Comparison of ENCODE assay signal across 1 cellular context in the genomic region with DNA sequence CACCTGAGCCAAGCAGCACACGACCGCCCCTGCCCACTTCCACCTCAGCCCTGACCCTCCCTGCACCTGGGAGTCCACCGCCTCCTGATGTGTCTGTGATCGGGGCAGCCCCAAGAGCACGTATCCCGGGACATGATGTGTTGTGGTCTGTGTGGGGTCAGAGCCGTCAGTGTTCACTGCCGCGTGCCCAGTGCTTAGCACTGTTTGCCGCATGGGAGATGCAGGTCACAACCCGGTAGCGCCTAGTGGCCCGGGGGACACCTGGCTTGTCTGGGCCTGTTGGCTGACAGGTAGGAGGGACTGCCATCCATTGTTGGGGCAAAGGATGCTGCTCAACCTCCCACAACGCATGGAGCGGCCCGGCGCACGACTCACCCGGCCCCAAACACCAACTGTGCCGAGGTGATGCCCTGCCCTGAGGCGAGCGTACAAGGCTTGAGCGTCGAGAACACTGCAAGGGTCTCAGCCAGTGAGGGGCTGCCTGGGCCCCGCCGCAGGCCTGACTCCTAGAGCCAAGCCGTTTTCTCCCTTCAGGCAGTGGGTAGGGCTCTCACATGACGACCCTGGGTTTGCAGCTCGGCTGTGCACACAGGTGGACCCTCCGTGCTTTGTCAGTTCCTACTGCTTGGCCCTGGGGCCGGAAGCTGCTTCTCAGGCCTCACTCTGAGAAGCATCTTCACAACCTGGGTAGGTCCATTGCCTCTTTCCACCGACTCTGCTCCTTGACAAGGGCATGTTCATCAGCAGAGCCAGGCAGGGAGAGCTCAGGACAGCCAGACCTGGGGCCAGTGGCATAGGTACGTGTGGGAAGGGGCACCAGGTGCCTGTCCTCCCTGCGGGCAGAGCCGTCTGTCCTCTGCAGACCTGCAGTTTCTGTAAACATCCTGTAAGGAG.
TF ChIP-seq lines count a peak whose summit lies in the region.

No MANE protein-coding gene starts in this region.

TF ChIP-seq in HepG2, 621 proteins besides CTCF, POLR2A, EP300 and RAD21 (continued from another document and continues in another):
- TF ChIP-seq, protein P1, sequence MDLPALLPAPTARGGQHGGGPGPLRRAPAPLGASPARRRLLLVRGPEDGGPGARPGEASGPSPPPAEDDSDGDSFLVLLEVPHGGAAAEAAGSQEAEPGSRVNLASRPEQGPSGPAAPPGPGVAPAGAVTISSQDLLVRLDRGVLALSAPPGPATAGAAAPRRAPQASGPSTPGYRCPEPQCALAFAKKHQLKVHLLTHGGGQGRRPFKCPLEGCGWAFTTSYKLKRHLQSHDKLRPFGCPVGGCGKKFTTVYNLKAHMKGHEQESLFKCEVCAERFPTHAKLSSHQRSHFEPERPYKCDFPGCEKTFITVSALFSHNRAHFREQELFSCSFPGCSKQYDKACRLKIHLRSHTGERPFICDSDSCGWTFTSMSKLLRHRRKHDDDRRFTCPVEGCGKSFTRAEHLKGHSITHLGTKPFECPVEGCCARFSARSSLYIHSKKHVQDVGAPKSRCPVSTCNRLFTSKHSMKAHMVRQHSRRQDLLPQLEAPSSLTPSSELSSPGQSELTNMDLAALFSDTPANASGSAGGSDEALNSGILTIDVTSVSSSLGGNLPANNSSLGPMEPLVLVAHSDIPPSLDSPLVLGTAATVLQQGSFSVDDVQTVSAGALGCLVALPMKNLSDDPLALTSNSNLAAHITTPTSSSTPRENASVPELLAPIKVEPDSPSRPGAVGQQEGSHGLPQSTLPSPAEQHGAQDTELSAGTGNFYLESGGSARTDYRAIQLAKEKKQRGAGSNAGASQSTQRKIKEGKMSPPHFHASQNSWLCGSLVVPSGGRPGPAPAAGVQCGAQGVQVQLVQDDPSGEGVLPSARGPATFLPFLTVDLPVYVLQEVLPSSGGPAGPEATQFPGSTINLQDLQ (CRISPR knock-in tag; IDR thresholded peaks at IDR 0.05) = no peak
- TF ChIP-seq ZKSCAN1 (IDR thresholded peaks at IDR 0.05; ENCODE audit: low read length) = no peak
- no peak for TF ChIP-seq GTF3A (CRISPR knock-in tag; conservative IDR thresholded peaks at IDR 0.05)
- TF ChIP-seq, protein P2, sequence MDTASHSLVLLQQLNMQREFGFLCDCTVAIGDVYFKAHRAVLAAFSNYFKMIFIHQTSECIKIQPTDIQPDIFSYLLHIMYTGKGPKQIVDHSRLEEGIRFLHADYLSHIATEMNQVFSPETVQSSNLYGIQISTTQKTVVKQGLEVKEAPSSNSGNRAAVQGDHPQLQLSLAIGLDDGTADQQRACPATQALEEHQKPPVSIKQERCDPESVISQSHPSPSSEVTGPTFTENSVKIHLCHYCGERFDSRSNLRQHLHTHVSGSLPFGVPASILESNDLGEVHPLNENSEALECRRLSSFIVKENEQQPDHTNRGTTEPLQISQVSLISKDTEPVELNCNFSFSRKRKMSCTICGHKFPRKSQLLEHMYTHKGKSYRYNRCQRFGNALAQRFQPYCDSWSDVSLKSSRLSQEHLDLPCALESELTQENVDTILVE (CRISPR knock-in tag; IDR thresholded peaks at IDR 0.05) = no peak
- no peak for TF ChIP-seq PAWR (CRISPR knock-in tag; IDR thresholded peaks at IDR 0.05; ENCODE audit: borderline replicate concordance)
- no peak for TF ChIP-seq EZH2 (conservative IDR thresholded peaks at IDR 0.05; ENCODE audit: low read depth, low read length)
- TF ChIP-seq, protein P3, sequence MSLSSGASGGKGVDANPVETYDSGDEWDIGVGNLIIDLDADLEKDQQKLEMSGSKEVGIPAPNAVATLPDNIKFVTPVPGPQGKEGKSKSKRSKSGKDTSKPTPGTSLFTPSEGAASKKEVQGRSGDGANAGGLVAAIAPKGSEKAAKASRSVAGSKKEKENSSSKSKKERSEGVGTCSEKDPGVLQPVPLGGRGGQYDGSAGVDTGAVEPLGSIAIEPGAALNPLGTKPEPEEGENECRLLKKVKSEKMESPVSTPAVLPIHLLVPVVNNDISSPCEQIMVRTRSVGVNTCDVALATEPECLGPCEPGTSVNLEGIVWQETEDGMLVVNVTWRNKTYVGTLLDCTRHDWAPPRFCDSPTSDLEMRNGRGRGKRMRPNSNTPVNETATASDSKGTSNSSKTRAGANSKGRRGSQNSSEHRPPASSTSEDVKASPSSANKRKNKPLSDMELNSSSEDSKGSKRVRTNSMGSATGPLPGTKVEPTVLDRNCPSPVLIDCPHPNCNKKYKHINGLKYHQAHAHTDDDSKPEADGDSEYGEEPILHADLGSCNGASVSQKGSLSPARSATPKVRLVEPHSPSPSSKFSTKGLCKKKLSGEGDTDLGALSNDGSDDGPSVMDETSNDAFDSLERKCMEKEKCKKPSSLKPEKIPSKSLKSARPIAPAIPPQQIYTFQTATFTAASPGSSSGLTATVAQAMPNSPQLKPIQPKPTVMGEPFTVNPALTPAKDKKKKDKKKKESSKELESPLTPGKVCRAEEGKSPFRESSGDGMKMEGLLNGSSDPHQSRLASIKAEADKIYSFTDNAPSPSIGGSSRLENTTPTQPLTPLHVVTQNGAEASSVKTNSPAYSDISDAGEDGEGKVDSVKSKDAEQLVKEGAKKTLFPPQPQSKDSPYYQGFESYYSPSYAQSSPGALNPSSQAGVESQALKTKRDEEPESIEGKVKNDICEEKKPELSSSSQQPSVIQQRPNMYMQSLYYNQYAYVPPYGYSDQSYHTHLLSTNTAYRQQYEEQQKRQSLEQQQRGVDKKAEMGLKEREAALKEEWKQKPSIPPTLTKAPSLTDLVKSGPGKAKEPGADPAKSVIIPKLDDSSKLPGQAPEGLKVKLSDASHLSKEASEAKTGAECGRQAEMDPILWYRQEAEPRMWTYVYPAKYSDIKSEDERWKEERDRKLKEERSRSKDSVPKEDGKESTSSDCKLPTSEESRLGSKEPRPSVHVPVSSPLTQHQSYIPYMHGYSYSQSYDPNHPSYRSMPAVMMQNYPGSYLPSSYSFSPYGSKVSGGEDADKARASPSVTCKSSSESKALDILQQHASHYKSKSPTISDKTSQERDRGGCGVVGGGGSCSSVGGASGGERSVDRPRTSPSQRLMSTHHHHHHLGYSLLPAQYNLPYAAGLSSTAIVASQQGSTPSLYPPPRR (CRISPR knock-in tag; IDR thresholded peaks at IDR 0.05; ENCODE audit: borderline replicate concordance) = no peak
- TF ChIP-seq, protein P4, sequence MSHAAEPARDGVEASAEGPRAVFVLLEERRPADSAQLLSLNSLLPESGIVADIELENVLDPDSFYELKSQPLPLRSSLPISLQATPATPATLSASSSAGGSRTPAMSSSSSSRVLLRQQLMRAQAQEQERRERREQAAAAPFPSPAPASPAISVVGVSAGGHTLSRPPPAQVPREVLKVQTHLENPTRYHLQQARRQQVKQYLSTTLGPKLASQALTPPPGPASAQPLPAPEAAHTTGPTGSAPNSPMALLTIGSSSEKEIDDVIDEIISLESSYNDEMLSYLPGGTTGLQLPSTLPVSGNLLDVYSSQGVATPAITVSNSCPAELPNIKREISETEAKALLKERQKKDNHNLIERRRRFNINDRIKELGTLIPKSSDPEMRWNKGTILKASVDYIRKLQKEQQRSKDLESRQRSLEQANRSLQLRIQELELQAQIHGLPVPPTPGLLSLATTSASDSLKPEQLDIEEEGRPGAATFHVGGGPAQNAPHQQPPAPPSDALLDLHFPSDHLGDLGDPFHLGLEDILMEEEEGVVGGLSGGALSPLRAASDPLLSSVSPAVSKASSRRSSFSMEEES (CRISPR knock-in tag; IDR thresholded peaks at IDR 0.05) = no peak
- TF ChIP-seq TGIF2 (CRISPR knock-in tag; IDR thresholded peaks at IDR 0.05) = no peak
- TF ChIP-seq KLF6 (CRISPR knock-in tag; IDR thresholded peaks at IDR 0.05) = no peak
- no peak for TF ChIP-seq KAT2B (IDR thresholded peaks at IDR 0.05; ENCODE audit: borderline replicate concordance, low read depth, low read length)
- no peak for TF ChIP-seq TMF1 (CRISPR knock-in tag; IDR thresholded peaks at IDR 0.05; ENCODE audit: low read depth)
- peak; percentile 33; the same call in 1 of the 2 replicates for TF ChIP-seq ZNF326 (CRISPR knock-in tag; IDR thresholded peaks at IDR 0.05; ENCODE audit: borderline replicate concordance)
- TF ChIP-seq ZNF749 (CRISPR knock-in tag; IDR thresholded peaks at IDR 0.05; ENCODE audit: borderline replicate concordance) = no peak
- TF ChIP-seq, protein P5, sequence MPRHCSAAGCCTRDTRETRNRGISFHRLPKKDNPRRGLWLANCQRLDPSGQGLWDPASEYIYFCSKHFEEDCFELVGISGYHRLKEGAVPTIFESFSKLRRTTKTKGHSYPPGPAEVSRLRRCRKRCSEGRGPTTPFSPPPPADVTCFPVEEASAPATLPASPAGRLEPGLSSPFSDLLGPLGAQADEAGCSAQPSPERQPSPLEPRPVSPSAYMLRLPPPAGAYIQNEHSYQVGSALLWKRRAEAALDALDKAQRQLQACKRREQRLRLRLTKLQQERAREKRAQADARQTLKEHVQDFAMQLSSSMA (CRISPR knock-in tag; IDR thresholded peaks at IDR 0.05) = no peak
- 0 out of 2 replicates have a peak, but pooled peaks have one; percentile 7 for TF ChIP-seq ZNF350 (CRISPR knock-in tag; IDR thresholded peaks at IDR 0.05; ENCODE audit: borderline replicate concordance, low read depth)
- TF ChIP-seq ZNF501 (CRISPR knock-in tag; IDR thresholded peaks at IDR 0.05) = no peak
- no peak for TF ChIP-seq MTF1 (CRISPR knock-in tag; IDR thresholded peaks at IDR 0.05)
- TF ChIP-seq, protein P6, sequence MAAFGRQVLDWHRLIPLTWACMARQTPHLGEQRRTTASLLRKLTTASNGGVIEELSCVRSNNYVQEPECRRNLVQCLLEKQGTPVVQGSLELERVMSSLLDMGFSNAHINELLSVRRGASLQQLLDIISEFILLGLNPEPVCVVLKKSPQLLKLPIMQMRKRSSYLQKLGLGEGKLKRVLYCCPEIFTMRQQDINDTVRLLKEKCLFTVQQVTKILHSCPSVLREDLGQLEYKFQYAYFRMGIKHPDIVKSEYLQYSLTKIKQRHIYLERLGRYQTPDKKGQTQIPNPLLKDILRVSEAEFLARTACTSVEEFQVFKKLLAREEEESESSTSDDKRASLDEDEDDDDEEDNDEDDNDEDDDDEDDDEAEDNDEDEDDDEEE (CRISPR knock-in tag; IDR thresholded peaks at IDR 0.05) = no peak
- TF ChIP-seq, protein P7, sequence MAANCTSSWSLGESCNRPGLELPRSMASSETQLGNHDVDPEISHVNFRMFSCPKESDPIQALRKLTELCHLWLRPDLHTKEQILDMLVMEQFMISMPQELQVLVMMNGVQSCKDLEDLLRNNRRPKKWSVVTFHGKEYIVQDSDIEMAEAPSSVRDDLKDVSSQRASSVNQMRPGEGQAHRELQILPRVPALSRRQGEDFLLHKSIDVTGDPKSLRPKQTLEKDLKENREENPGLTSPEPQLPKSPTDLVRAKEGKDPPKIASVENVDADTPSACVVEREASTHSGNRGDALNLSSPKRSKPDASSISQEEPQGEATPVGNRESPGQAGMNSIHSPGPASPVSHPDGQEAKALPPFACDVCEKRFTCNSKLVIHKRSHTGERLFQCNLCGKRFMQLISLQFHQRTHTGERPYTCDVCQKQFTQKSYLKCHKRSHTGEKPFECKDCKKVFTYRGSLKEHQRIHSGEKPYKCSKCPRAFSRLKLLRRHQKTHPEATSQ (CRISPR knock-in tag; IDR thresholded peaks at IDR 0.05; ENCODE audit: borderline replicate concordance) = no peak
- TF ChIP-seq ZFP41 (CRISPR knock-in tag; IDR thresholded peaks at IDR 0.05; ENCODE audit: borderline replicate concordance) = no peak
- TF ChIP-seq PPARG (CRISPR knock-in tag; conservative IDR thresholded peaks at IDR 0.05) = no peak
- TF ChIP-seq NCOA1 (CRISPR knock-in tag; IDR thresholded peaks at IDR 0.05) = no peak
- TF ChIP-seq CAMTA2 (CRISPR knock-in tag; IDR thresholded peaks at IDR 0.05; ENCODE audit: borderline replicate concordance) = no peak
- no peak for TF ChIP-seq PHF8 (CRISPR knock-in tag; IDR thresholded peaks at IDR 0.05)
- TF ChIP-seq, protein P8, sequence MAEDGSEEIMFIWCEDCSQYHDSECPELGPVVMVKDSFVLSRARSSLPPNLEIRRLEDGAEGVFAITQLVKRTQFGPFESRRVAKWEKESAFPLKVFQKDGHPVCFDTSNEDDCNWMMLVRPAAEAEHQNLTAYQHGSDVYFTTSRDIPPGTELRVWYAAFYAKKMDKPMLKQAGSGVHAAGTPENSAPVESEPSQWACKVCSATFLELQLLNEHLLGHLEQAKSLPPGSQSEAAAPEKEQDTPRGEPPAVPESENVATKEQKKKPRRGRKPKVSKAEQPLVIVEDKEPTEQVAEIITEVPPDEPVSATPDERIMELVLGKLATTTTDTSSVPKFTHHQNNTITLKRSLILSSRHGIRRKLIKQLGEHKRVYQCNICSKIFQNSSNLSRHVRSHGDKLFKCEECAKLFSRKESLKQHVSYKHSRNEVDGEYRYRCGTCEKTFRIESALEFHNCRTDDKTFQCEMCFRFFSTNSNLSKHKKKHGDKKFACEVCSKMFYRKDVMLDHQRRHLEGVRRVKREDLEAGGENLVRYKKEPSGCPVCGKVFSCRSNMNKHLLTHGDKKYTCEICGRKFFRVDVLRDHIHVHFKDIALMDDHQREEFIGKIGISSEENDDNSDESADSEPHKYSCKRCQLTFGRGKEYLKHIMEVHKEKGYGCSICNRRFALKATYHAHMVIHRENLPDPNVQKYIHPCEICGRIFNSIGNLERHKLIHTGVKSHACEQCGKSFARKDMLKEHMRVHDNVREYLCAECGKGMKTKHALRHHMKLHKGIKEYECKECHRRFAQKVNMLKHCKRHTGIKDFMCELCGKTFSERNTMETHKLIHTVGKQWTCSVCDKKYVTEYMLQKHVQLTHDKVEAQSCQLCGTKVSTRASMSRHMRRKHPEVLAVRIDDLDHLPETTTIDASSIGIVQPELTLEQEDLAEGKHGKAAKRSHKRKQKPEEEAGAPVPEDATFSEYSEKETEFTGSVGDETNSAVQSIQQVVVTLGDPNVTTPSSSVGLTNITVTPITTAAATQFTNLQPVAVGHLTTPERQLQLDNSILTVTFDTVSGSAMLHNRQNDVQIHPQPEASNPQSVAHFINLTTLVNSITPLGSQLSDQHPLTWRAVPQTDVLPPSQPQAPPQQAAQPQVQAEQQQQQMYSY (CRISPR knock-in tag; IDR thresholded peaks at IDR 0.05) = no peak
- no peak for TF ChIP-seq KMT2B (CRISPR knock-in tag; IDR thresholded peaks at IDR 0.05)
- no peak for TF ChIP-seq SIX4 (CRISPR knock-in tag; IDR thresholded peaks at IDR 0.05)
- TF ChIP-seq ZNF709 (CRISPR knock-in tag; IDR thresholded peaks at IDR 0.05) = no peak
- TF ChIP-seq ZNF75D (CRISPR knock-in tag; IDR thresholded peaks at IDR 0.05; ENCODE audit: borderline replicate concordance) = no peak
- TF ChIP-seq, protein P9, sequence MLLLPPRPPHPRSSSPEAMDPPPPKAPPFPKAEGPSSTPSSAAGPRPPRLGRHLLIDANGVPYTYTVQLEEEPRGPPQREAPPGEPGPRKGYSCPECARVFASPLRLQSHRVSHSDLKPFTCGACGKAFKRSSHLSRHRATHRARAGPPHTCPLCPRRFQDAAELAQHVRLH (CRISPR knock-in tag; IDR thresholded peaks at IDR 0.05; ENCODE audit: borderline replicate concordance, low read depth) = no peak
- no peak for TF ChIP-seq NFE2L1 (CRISPR knock-in tag; IDR thresholded peaks at IDR 0.05; ENCODE audit: borderline replicate concordance)
- TF ChIP-seq, protein P10, sequence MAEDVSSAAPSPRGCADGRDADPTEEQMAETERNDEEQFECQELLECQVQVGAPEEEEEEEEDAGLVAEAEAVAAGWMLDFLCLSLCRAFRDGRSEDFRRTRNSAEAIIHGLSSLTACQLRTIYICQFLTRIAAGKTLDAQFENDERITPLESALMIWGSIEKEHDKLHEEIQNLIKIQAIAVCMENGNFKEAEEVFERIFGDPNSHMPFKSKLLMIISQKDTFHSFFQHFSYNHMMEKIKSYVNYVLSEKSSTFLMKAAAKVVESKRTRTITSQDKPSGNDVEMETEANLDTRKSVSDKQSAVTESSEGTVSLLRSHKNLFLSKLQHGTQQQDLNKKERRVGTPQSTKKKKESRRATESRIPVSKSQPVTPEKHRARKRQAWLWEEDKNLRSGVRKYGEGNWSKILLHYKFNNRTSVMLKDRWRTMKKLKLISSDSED (CRISPR knock-in tag; IDR thresholded peaks at IDR 0.05) = no peak
- TF ChIP-seq U2AF1 (optimal IDR thresholded peaks at IDR 0.05; ENCODE audit: low read depth, low read length) = no peak
- no peak for TF ChIP-seq ARNTL (CRISPR knock-in tag; IDR thresholded peaks at IDR 0.05)
- no peak for TF ChIP-seq ZNF225 (CRISPR knock-in tag; IDR thresholded peaks at IDR 0.05)
- 0 out of 2 replicates have a peak, but pooled peaks have one; percentile 12 for TF ChIP-seq POLR2G (IDR thresholded peaks at IDR 0.05; ENCODE audit: low read depth, low read length)
- no peak for TF ChIP-seq SRSF4 (IDR thresholded peaks at IDR 0.05; ENCODE audit: low read depth, low read length, poor library complexity, severe bottlenecking)
- no peak for TF ChIP-seq SUZ12 (IDR thresholded peaks at IDR 0.05; ENCODE audit: low read depth, low read length)
